Comparison of ENCODE assay signal across 29 cellular contexts in the genomic region with DNA sequence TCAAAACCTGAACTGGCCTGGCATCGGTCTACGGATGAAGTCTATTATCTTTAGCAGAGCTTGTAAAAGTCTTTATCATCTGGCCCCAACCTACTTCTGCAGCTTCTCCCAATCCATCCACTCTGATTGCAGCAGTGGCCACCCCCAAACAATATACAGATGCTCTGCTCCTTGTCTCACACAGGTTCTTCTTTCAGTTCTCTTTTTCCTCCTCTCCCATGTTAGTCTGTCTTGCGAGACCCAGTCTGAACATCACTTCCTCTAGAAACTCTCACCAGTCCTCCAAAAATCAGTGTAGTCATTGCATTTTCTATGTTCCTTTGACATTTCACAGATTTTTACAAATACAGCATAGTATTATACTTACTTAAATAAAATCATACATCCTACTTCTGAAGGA.
"Had no signal": no experiment of that assay in that cellular context is flagged by ENCODE, and none has a peak within 500 bp of the region (broad histone marks: within the 10 kb centered on the region; RNA-seq: fewer than 3 reads in every experiment).

No MANE protein-coding gene starts in this region.

- H3K4me3 Mint-ChIP-seq: activated CD8-positive, alpha-beta T cell treated with anti-CD3 and anti-CD28 coated beads, Interleukin-2, amount 10 ng/mL, durations not matched to agents 7 days and 5 days; activated naive CD4-positive, alpha-beta T cell treated with anti-CD3 and anti-CD28 coated beads, Interleukin-2, amount 50 U/mL, for 24 hours; activated T-helper 1 cell treated with anti-CD3 and anti-CD28 coated beads, Interleukin-12 subunit alpha, Interleukin-12 subunit beta, Interleukin-2, Interleukin-4 antibody, amounts not matched to agents 30 ng/mL and 10 ng/mL and 1 ng/mL, durations not matched to agents 14 hours and 24 hours and 36 hours had no signal

- H3K27ac Mint-ChIP-seq: activated CD8-positive, alpha-beta T cell treated with anti-CD3 and anti-CD28 coated beads, Interleukin-2, amount 10 ng/mL, durations not matched to agents 7 days and 5 days; activated naive CD4-positive, alpha-beta T cell treated with anti-CD3 and anti-CD28 coated beads, Interleukin-2, amount 50 U/mL, for 24 hours; activated T-helper 1 cell treated with anti-CD3 and anti-CD28 coated beads, Interleukin-12 subunit alpha, Interleukin-12 subunit beta, Interleukin-2, Interleukin-4 antibody, amounts not matched to agents 30 ng/mL and 10 ng/mL and 1 ng/mL, durations not matched to agents 14 hours and 24 hours and 36 hours had no signal

- H2AFZ ChIP-seq: PC-9 had no signal

- H3K27me3 ChIP-seq: ascending aorta, body of pancreas had no signal

- H3K4me3 ChIP-seq: ascending aorta, body of pancreas, coronary artery, K562, PC-9, SK-N-MC had no signal

- DNase-seq: activated CD4-positive, alpha-beta T cell treated with anti-CD3 and anti-CD28 coated beads for 4 hours; activated CD4-positive, alpha-beta T cell treated with anti-CD3 and anti-CD28 coated beads, Interleukin-2, amount 50 U/mL, for 4 hours; activated CD8-positive, alpha-beta memory T cell treated with anti-CD3 and anti-CD28 coated beads, Interleukin-2, amount 50 U/mL, for 48 hours; activated CD8-positive, alpha-beta T cell treated with anti-CD3 and anti-CD28 coated beads, Interleukin-2, amount 10 ng/mL, durations not matched to agents 7 days and 5 days; activated effector memory CD4-positive, alpha-beta T cell treated with Interleukin-2 at 50 U/mL for 16 hours; activated naive CD4-positive, alpha-beta T cell; activated T-cell treated with anti-CD3 and anti-CD28 coated beads, Interleukin-2, amount 50 U/mL, for 1 hour; amniotic stem cell; body of pancreas; central memory CD4-positive, alpha-beta T cell; Karpas-422; MM.1S; NCI-H1105; NCI-H1436; NCI-H1694 treated with DMSO at 0.1 percent for 48 hours; NCI-H2029 treated with DMSO at 0.1 percent for 48 hours; NCI-H345; NCI-H510A; NCI-H526 treated with DMSO at 0.1 percent for 48 hours; PC-9; SHP77 treated with DMSO at 0.1 percent for 48 hours; T-helper 1 cell; WERI-Rb-1 had no signal

- H3K36me3 Mint-ChIP-seq: activated naive CD4-positive, alpha-beta T cell treated with anti-CD3 and anti-CD28 coated beads, Interleukin-2, amount 50 U/mL, for 24 hours had no signal

- H3K9me3 ChIP-seq: ascending aorta, body of pancreas had no signal

- H3K36me3 ChIP-seq: ascending aorta, WERI-Rb-1 had no signal

- H3K9me3 Mint-ChIP-seq: activated naive CD4-positive, alpha-beta T cell treated with anti-CD3 and anti-CD28 coated beads, Interleukin-2, amount 50 U/mL, for 24 hours; activated T-helper 1 cell treated with anti-CD3 and anti-CD28 coated beads, Interleukin-12 subunit alpha, Interleukin-12 subunit beta, Interleukin-2, Interleukin-4 antibody, amounts not matched to agents 30 ng/mL and 10 ng/mL and 1 ng/mL, durations not matched to agents 14 hours and 24 hours and 36 hours had no signal

- H3K4me1 Mint-ChIP-seq: activated naive CD4-positive, alpha-beta T cell treated with anti-CD3 and anti-CD28 coated beads, Interleukin-2, amount 50 U/mL, for 24 hours had no signal

- H3K4me1 ChIP-seq: ascending aorta, body of pancreas had no signal

- ATAC-seq: activated CD8-positive, alpha-beta T cell treated with anti-CD3 and anti-CD28 coated beads, Interleukin-2, amount 10 ng/mL, durations not matched to agents 7 days and 5 days; body of pancreas; K562 had no signal

- H3K4me2 ChIP-seq: PC-9 had no signal

- H3K27ac ChIP-seq: ascending aorta, body of pancreas, coronary artery, PC-9, SK-N-MC, WERI-Rb-1 had no signal
